ENCODE assay signal across 39 cellular contexts in genomic region chr1:199791495-199791894, GRCh38.
"Had no signal": no experiment of that assay in that cellular context is flagged by ENCODE, and none has a peak within 500 bp of the region (broad histone marks: within the 10 kb centered on the region; RNA-seq: fewer than 3 reads in every experiment).

No MANE protein-coding gene starts in this region.

- H3K4me3 Mint-ChIP-seq: activated naive CD4-positive, alpha-beta T cell treated with anti-CD3 and anti-CD28 coated beads for 36 hours; activated naive CD4-positive, alpha-beta T cell treated with anti-CD3 and anti-CD28 coated beads, Interleukin-2, amount 10 ng/mL, durations not matched to agents 7 days and 5 days; activated naive CD4-positive, alpha-beta T cell treated with anti-CD3 and anti-CD28 coated beads, Interleukin-2, amount 50 U/mL, for 24 hours; activated naive CD8-positive, alpha-beta T cell; activated naive CD8-positive, alpha-beta T cell treated with anti-CD3 and anti-CD28 coated beads for 36 hours; activated naive CD8-positive, alpha-beta T cell treated with anti-CD3 and anti-CD28 coated beads, Interleukin-2, amount 10 ng/mL, durations not matched to agents 7 days and 5 days; activated naive CD8-positive, alpha-beta T cell treated with anti-CD3 and anti-CD28 coated beads, Interleukin-2, amount 50 U/mL, for 24 hours; activated T-cell treated with anti-CD3 and anti-CD28 coated beads, Interleukin-2, amount 50 U/mL, for 4 hours; activated T-cell treated with anti-CD3 and anti-CD28 coated beads, Interleukin-2, amount 50 U/mL, for 72 hours; activated T-helper 1 cell treated with anti-CD3 and anti-CD28 coated beads, Interleukin-12 subunit alpha, Interleukin-12 subunit beta, Interleukin-2, Interleukin-4 antibody, amounts not matched to agents 30 ng/mL and 10 ng/mL and 1 ng/mL, durations not matched to agents 14 hours and 24 hours and 36 hours; activated T-helper 17 cell treated with anti-CD3 and anti-CD28 coated beads, Interleukin-2, amount 50 U/mL, for 72 hours; brain; central memory CD8-positive, alpha-beta T cell had no signal

- H3K4me1 Mint-ChIP-seq: activated naive CD4-positive, alpha-beta T cell treated with anti-CD3 and anti-CD28 coated beads, Interleukin-2, amount 10 ng/mL, durations not matched to agents 7 days and 5 days; activated naive CD4-positive, alpha-beta T cell treated with anti-CD3 and anti-CD28 coated beads, Interleukin-2, amount 50 U/mL, for 24 hours; activated naive CD8-positive, alpha-beta T cell treated with anti-CD3 and anti-CD28 coated beads for 36 hours; activated naive CD8-positive, alpha-beta T cell treated with anti-CD3 and anti-CD28 coated beads, Interleukin-2, amount 10 ng/mL, durations not matched to agents 7 days and 5 days; activated T-helper 17 cell treated with anti-CD3 and anti-CD28 coated beads, Interleukin-2, amount 50 U/mL, for 72 hours; brain; central memory CD8-positive, alpha-beta T cell had no signal

- H3K4me1 ChIP-seq: adrenal gland, ascending aorta, breast epithelium had no signal

- H3K36me3 Mint-ChIP-seq: activated naive CD4-positive, alpha-beta T cell treated with anti-CD3 and anti-CD28 coated beads, Interleukin-2, amount 10 ng/mL, durations not matched to agents 7 days and 5 days; activated naive CD4-positive, alpha-beta T cell treated with anti-CD3 and anti-CD28 coated beads, Interleukin-2, amount 50 U/mL, for 24 hours; activated naive CD4-positive, alpha-beta T cell treated with anti-CD3 and anti-CD28 coated beads, Interleukin-2, amount 50 U/mL, for 72 hours; activated naive CD8-positive, alpha-beta T cell; activated naive CD8-positive, alpha-beta T cell treated with anti-CD3 and anti-CD28 coated beads for 36 hours; activated naive CD8-positive, alpha-beta T cell treated with anti-CD3 and anti-CD28 coated beads, Interleukin-2, amount 10 ng/mL, durations not matched to agents 7 days and 5 days; brain had no signal

- FAIRE-seq: astrocyte, bronchial epithelial cell, colon had no signal

- H3K27me3 ChIP-seq: adrenal gland, ascending aorta, body of pancreas, brain microvascular endothelial cell, breast epithelium, cardiac muscle cell had no signal

- DNase-seq: activated effector memory CD4-positive, alpha-beta T cell treated with anti-CD3 and anti-CD28 coated beads, Interleukin-2, amount 50 U/mL, for 16 hours; activated effector memory CD4-positive, alpha-beta T cell treated with Interleukin-2 at 50 U/mL for 16 hours; activated gamma-delta T cell; activated gamma-delta T cell treated with Interleukin-2 at 50 U/mL for 16 hours; activated naive CD4-positive, alpha-beta T cell; activated naive CD4-positive, alpha-beta T cell treated with anti-CD3 and anti-CD28 coated beads for 36 hours; activated naive CD4-positive, alpha-beta T cell treated with anti-CD3 and anti-CD28 coated beads, Interleukin-2, amount 10 ng/mL, durations not matched to agents 7 days and 5 days; activated naive CD4-positive, alpha-beta T cell treated with anti-CD3 and anti-CD28 coated beads, Interleukin-2, amount 50 U/mL, for 16 hours; activated naive CD4-positive, alpha-beta T cell treated with Interleukin-2 at 50 U/mL for 16 hours; activated naive CD8-positive, alpha-beta T cell treated with anti-CD3 and anti-CD28 coated beads for 36 hours; activated naive CD8-positive, alpha-beta T cell treated with anti-CD3 and anti-CD28 coated beads, Interleukin-2, amount 10 ng/mL, durations not matched to agents 7 days and 5 days; activated naive CD8-positive, alpha-beta T cell treated with anti-CD3 and anti-CD28 coated beads, Interleukin-2, amount 50 U/mL, for 24 hours; activated T-cell treated with anti-CD3 and anti-CD28 coated beads, Interleukin-2, amount 50 U/mL, for 4 hours; activated T-cell treated with anti-CD3 and anti-CD28 coated beads, Interleukin-2, amount 50 U/mL, for 48 hours; activated T-cell treated with anti-CD3 and anti-CD28 coated beads, Interleukin-2, amount 50 U/mL, for 72 hours; adrenal gland; amniotic stem cell; amygdala; anterior cingulate cortex; aorta; body of pancreas; brain microvascular endothelial cell; caudate nucleus; central memory CD4-positive, alpha-beta T cell; cerebellar nuclear complex had no signal

- H3K4me3 ChIP-seq: adrenal gland, ascending aorta, body of pancreas, breast epithelium, cardiac muscle cell had no signal

- H3K9me3 ChIP-seq: adrenal gland, ascending aorta, body of pancreas, breast epithelium had no signal

- H3K27ac Mint-ChIP-seq: activated naive CD4-positive, alpha-beta T cell treated with anti-CD3 and anti-CD28 coated beads for 36 hours; activated naive CD4-positive, alpha-beta T cell treated with anti-CD3 and anti-CD28 coated beads, Interleukin-2, amount 10 ng/mL, durations not matched to agents 7 days and 5 days; activated naive CD4-positive, alpha-beta T cell treated with anti-CD3 and anti-CD28 coated beads, Interleukin-2, amount 50 U/mL, for 24 hours; activated naive CD4-positive, alpha-beta T cell treated with anti-CD3 and anti-CD28 coated beads, Interleukin-2, amount 50 U/mL, for 72 hours; activated naive CD8-positive, alpha-beta T cell; activated naive CD8-positive, alpha-beta T cell treated with anti-CD3 and anti-CD28 coated beads for 36 hours; activated naive CD8-positive, alpha-beta T cell treated with anti-CD3 and anti-CD28 coated beads, Interleukin-2, amount 10 ng/mL, durations not matched to agents 7 days and 5 days; activated naive CD8-positive, alpha-beta T cell treated with anti-CD3 and anti-CD28 coated beads, Interleukin-2, amount 50 U/mL, for 24 hours; activated T-cell treated with anti-CD3 and anti-CD28 coated beads, Interleukin-2, amount 50 U/mL, for 72 hours; activated T-helper 1 cell treated with anti-CD3 and anti-CD28 coated beads, Interleukin-12 subunit alpha, Interleukin-12 subunit beta, Interleukin-2, Interleukin-4 antibody, amounts not matched to agents 30 ng/mL and 10 ng/mL and 1 ng/mL, durations not matched to agents 14 hours and 24 hours and 36 hours; activated T-helper 17 cell treated with anti-CD3 and anti-CD28 coated beads, Interleukin-2, amount 50 U/mL, for 72 hours; activated T-helper 2 cell treated with anti-CD3 and anti-CD28 coated beads, Interferon-gamma antibody, Interleukin-2, Interleukin-4, amounts not matched to agents 10 μg/mL and 5 μg/mL and 100 μg/mL, durations not matched to agents 14 hours and 24 hours and 36 hours; brain had no signal

- H3K27me3 Mint-ChIP-seq: activated naive CD4-positive, alpha-beta T cell treated with anti-CD3 and anti-CD28 coated beads, Interleukin-2, amount 10 ng/mL, durations not matched to agents 7 days and 5 days; activated naive CD8-positive, alpha-beta T cell; brain had no signal

- H3K9me3 Mint-ChIP-seq: activated naive CD4-positive, alpha-beta T cell treated with anti-CD3 and anti-CD28 coated beads for 36 hours; activated naive CD4-positive, alpha-beta T cell treated with anti-CD3 and anti-CD28 coated beads, Interleukin-2, amount 10 ng/mL, durations not matched to agents 7 days and 5 days; activated naive CD4-positive, alpha-beta T cell treated with anti-CD3 and anti-CD28 coated beads, Interleukin-2, amount 50 U/mL, for 24 hours; activated naive CD4-positive, alpha-beta T cell treated with anti-CD3 and anti-CD28 coated beads, Interleukin-2, amount 50 U/mL, for 72 hours; activated naive CD8-positive, alpha-beta T cell treated with anti-CD3 and anti-CD28 coated beads, Interleukin-2, amount 10 ng/mL, durations not matched to agents 7 days and 5 days; activated naive CD8-positive, alpha-beta T cell treated with anti-CD3 and anti-CD28 coated beads, Interleukin-2, amount 50 U/mL, for 24 hours; activated T-helper 1 cell treated with anti-CD3 and anti-CD28 coated beads, Interleukin-12 subunit alpha, Interleukin-12 subunit beta, Interleukin-2, Interleukin-4 antibody, amounts not matched to agents 30 ng/mL and 10 ng/mL and 1 ng/mL, durations not matched to agents 14 hours and 24 hours and 36 hours; activated T-helper 17 cell treated with anti-CD3 and anti-CD28 coated beads, Interleukin-2, amount 50 U/mL, for 72 hours; activated T-helper 2 cell treated with anti-CD3 and anti-CD28 coated beads, Interferon-gamma antibody, Interleukin-2, Interleukin-4, amounts not matched to agents 10 μg/mL and 5 μg/mL and 100 μg/mL, durations not matched to agents 14 hours and 24 hours and 36 hours; brain; central memory CD8-positive, alpha-beta T cell had no signal

- H3K36me3 ChIP-seq: adrenal gland, ascending aorta, brain microvascular endothelial cell, breast epithelium, cardiac muscle cell had no signal

- ATAC-seq: activated naive CD4-positive, alpha-beta T cell treated with anti-CD3 and anti-CD28 coated beads, Interleukin-2, amount 50 U/mL, for 72 hours; activated naive CD8-positive, alpha-beta T cell treated with anti-CD3 and anti-CD28 coated beads, Interleukin-2, amount 50 U/mL, for 24 hours; activated T-cell treated with anti-CD3 and anti-CD28 coated beads, Interleukin-2, amount 50 U/mL, for 4 hours; activated T-cell treated with anti-CD3 and anti-CD28 coated beads, Interleukin-2, amount 50 U/mL, for 72 hours; activated T-helper 17 cell treated with anti-CD3 and anti-CD28 coated beads, Interleukin-2, amount 50 U/mL, for 72 hours; body of pancreas had no signal

- H3K27ac ChIP-seq: adrenal gland, ascending aorta, body of pancreas, brain microvascular endothelial cell, breast epithelium, cardiac muscle cell had no signal
